ENCODE assay signal across 12 cellular contexts in genomic region chr6:41015860-41016259, GRCh38. TPM values are rescaled to one million over a fixed set of nuclear protein-coding genes. Genes with fewer than 3 reads are reported as not detected.
"Had no signal": no experiment of that assay in that cellular context is flagged by ENCODE, and none has a peak within 500 bp of the region (broad histone marks: within the 10 kb centered on the region; RNA-seq: fewer than 3 reads in every experiment).

No MANE protein-coding gene starts in this region.

RNA-seq across cellular contexts. Expression of gene UNC5CL, which starts 23.2 kb away (rescaled TPM):
- total RNA-seq: SJSA1 had no signal

RNA-seq across cellular contexts. Expression of gene TSPO2, which starts 26.4 kb away (rescaled TPM):
- total RNA-seq: OCI-LY7, PC-3, PC-9, Peyer's patch, Right ventricle myocardium inferior, Right ventricle myocardium superior, RPMI7951, SJCRH30, SJSA1, SK-MEL-5, T-cell had no signal
- polyA plus RNA-seq: SK-N-SH had no signal

RNA-seq across cellular contexts. Expression of gene APOBEC2, which starts 37.1 kb away (rescaled TPM):
- total RNA-seq: OCI-LY7, PC-3, PC-9, RPMI7951, SJSA1, SK-MEL-5, T-cell had no signal
- polyA plus RNA-seq: SK-N-SH had no signal
